ENCODE assay signal across 19 cellular contexts in genomic region chr9:16064701-16065230, GRCh38.
DNase-seq lines count a peak whose midpoint lies in the region; ATAC-seq, FAIRE-seq and TF ChIP-seq lines count a peak whose summit lies in the region.
"Had no signal": no experiment of that assay in that cellular context is flagged by ENCODE, and none has a peak within 500 bp of the region (broad histone marks: within the 10 kb centered on the region; RNA-seq: fewer than 3 reads in every experiment).

No MANE protein-coding gene starts in this region.

- no peak overlapping the region for H3K4me3 Mint-ChIP-seq in astrocyte (ENCODE audit: unreplicated experiment)
- H3K4me3 Mint-ChIP-seq: T-helper 17 cell had no signal

- ATAC-seq in HG03039 (IDR thresholded peaks at IDR 0.05; ENCODE audit: unreplicated experiment), result no peak
- ATAC-seq: HepG2, T-helper 17 cell had no signal

- peaks cover 41% of the 10 kb centered on the region for H3K4me1 ChIP-seq in astrocyte (ENCODE audit: insufficient read depth, low read length)
- H3K4me1 ChIP-seq in mesenchymal stem cell (ENCODE audit: control insufficient read depth, insufficient read depth, low read depth, low read length), result peaks cover 9% of the 10 kb centered on the region

- no peak for TF ChIP-seq CTCF in astrocyte (IDR thresholded peaks at IDR 0.05; ENCODE audit: insufficient read depth, low read depth, low read length)

- no peak overlapping the region for H2BK12ac ChIP-seq in mesenchymal stem cell (ENCODE audit: low read length in 2 of 2)

- peaks cover 23% of the 10 kb centered on the region for H3K4me1 Mint-ChIP-seq in astrocyte (ENCODE audit: low read depth, unreplicated experiment)
- H3K4me1 Mint-ChIP-seq: T-helper 17 cell had no signal

- no peak overlapping the region for H3K27ac Mint-ChIP-seq in astrocyte (ENCODE audit: unreplicated experiment)
- H3K27ac Mint-ChIP-seq: T-helper 17 cell had no signal

- peak overlapping the region; percentile 99 for H3K27ac ChIP-seq in astrocyte (ENCODE audit: low read depth, low read length)
- no peak overlapping the region for H3K27ac ChIP-seq in mesenchymal stem cell (ENCODE audit: low read length, poor library complexity, severe bottlenecking)
- H3K27ac ChIP-seq: C4-2B, RWPE1 had no signal

- H3K27me3 ChIP-seq in astrocyte (ENCODE audit: insufficient read depth, low read length) (no peaks in the 10 kb centered on the region), mesenchymal stem cell (ENCODE audit: control insufficient read depth in 1 of 2, insufficient read depth in 1 of 2, low read length in 2 of 2) (no peaks in the 10 kb centered on the region)

- H3K9me3 ChIP-seq in astrocyte (ENCODE audit: insufficient read depth, low read depth, low read length), result no peaks in the 10 kb centered on the region
- no peaks in the 10 kb centered on the region for H3K9me3 ChIP-seq in mesenchymal stem cell (ENCODE audit: control insufficient read depth, low read length)

- no peak overlapping the region for H2BK15ac ChIP-seq in mesenchymal stem cell (ENCODE audit: low read depth, poor library complexity, severe bottlenecking)

- no peak overlapping the region for H4K8ac ChIP-seq in mesenchymal stem cell (ENCODE audit: low read length)

- peaks cover 2% of the 10 kb centered on the region for H3K79me1 ChIP-seq in mesenchymal stem cell (replicated peaks; ENCODE audit: low read length, poor library complexity, severe bottlenecking)

- FAIRE-seq in astrocyte (lab: Jason Lieb, UNC) (no peak), HTR-8/SVneo (lab: Jason Lieb, UNC) (no peak)
- FAIRE-seq: HepG2 had no signal

- no peaks in the 10 kb centered on the region for H3K27me3 Mint-ChIP-seq in astrocyte (ENCODE audit: low read depth, unreplicated experiment)
- H3K27me3 Mint-ChIP-seq: T-helper 17 cell had no signal

- no peak overlapping the region for H2BK120ac ChIP-seq in mesenchymal stem cell (ENCODE audit: low read depth, low read length)

- no peaks in the 10 kb centered on the region for H4K20me1 ChIP-seq in astrocyte (ENCODE audit: insufficient read depth, low read length)

- no peak overlapping the region for H2BK5ac ChIP-seq in mesenchymal stem cell (ENCODE audit: low read depth, low read length, poor library complexity, severe bottlenecking)

- H3K9ac ChIP-seq in astrocyte (ENCODE audit: low read length) (no peak overlapping the region), mesenchymal stem cell (ENCODE audit: low read length) (no peak overlapping the region)

- WGBS in mesenchymal stem cell, result 92% methylated on average over 10 of the region's 10 CpGs

- peak overlapping the region; percentile 92 for H2AK5ac ChIP-seq in mesenchymal stem cell (ENCODE audit: low read length, severe bottlenecking)

- H3K14ac ChIP-seq in mesenchymal stem cell (ENCODE audit: low read length in 2 of 2), result no peak overlapping the region

- in situ Hi-C loops in KBM-7 (cut with MboI; ENCODE audit: low pct_unique_long_range_greater_than_20kb, low sequenced_read_pairs), result no loop called here

- H3K36me3 Mint-ChIP-seq in astrocyte (ENCODE audit: low read depth, unreplicated experiment), result peaks cover 2% of the 10 kb centered on the region

- H3K9me3 Mint-ChIP-seq in astrocyte (ENCODE audit: unreplicated experiment), result peaks cover 6% of the 10 kb centered on the region

- H3K79me2 ChIP-seq in astrocyte (ENCODE audit: insufficient read depth, low read length), result no peaks in the 10 kb centered on the region

- no peak overlapping the region for H3K4me2 ChIP-seq in astrocyte (ENCODE audit: low read length)
- H3K4me2 ChIP-seq in mesenchymal stem cell (ENCODE audit: low read length, poor library complexity, severe bottlenecking), result no peak overlapping the region

- H3K18ac ChIP-seq in mesenchymal stem cell (ENCODE audit: low read depth in 1 of 2, low read length in 2 of 2), result no peak overlapping the region

- DNase-seq in Daoy (ENCODE audit: low read depth) (peak; percentile 49), NCI-H82 treated with DMSO at 0.1 percent for 48 hours (lab: John Stamatoyannopoulos, UW; ENCODE audit: unreplicated experiment) (peak; percentile 0), astrocyte (ENCODE audit: low read depth) (no peak), mesenchymal stem cell (no peak), KBM-7 (no peak), HuH-7 (ENCODE audit: low spot score) (no peak), HTR-8/SVneo (ENCODE audit: insufficient read length, low spot score) (no peak)
- DNase-seq: DMS 273 treated with DMSO at 0.1 percent for 48 hours, GF-D8, Karpas-422, NCI-H1048, NCI-H1436 treated with DMSO at 0.1 percent for 48 hours, NCI-H2029, SIG-M5, T-helper 17 cell had no signal

- H2AFZ ChIP-seq in astrocyte (ENCODE audit: low read depth, low read length) (no peak overlapping the region), mesenchymal stem cell (ENCODE audit: low read depth, low read length) (no peak overlapping the region)

- no peaks in the 10 kb centered on the region for H3K36me3 ChIP-seq in astrocyte (ENCODE audit: insufficient read depth, low read length)
- no peaks in the 10 kb centered on the region for H3K36me3 ChIP-seq in mesenchymal stem cell (ENCODE audit: control insufficient read depth in 1 of 2, insufficient read depth in 2 of 2, low read depth in 1 of 2, low read length in 2 of 2)

- no peak overlapping the region for H3K23ac ChIP-seq in mesenchymal stem cell (ENCODE audit: low read length in 2 of 2)

- H3K4me3 ChIP-seq in astrocyte (ENCODE audit: insufficient read depth, low read depth, low read length) (no peak overlapping the region), mesenchymal stem cell (ENCODE audit: insufficient read depth in 1 of 2, low read depth in 1 of 2, low read length in 2 of 2) (no peak overlapping the region)

- H4K91ac ChIP-seq in mesenchymal stem cell (ENCODE audit: low read length), result no peak overlapping the region

- no peak overlapping the region for H3K4ac ChIP-seq in mesenchymal stem cell (ENCODE audit: low read depth in 1 of 2, low read length in 2 of 2)

Comparison
In these comparisons a context has a peak if more than half of its experiments do, and no peak if none do; other contexts are left out.
1. DNase-seq: peak in Daoy (single experiment) and NCI-H82 treated with DMSO at 0.1 percent for 48 hours (single experiment); none in astrocyte (single experiment), mesenchymal stem cell (single experiment), KBM-7 (single experiment), HuH-7 (single experiment) and HTR-8/SVneo (single experiment).